ENCODE assay signal across 2 cellular contexts in genomic region chr2:105517814-105518705, GRCh38.
TF ChIP-seq lines count a peak whose summit lies in the region.

No MANE protein-coding gene starts in this region.

TF ChIP-seq in A549, 52 proteins besides CTCF, POLR2A, EP300 and RAD21:
- TF ChIP-seq RCOR1 (IDR thresholded peaks at IDR 0.05; ENCODE audit: low read depth, low read length), result no peak
- TF ChIP-seq HES2 (IDR thresholded peaks at IDR 0.05), result no peak
- TF ChIP-seq REST (IDR thresholded peaks at IDR 0.05), result no peak
- TF ChIP-seq CBX8 (IDR thresholded peaks at IDR 0.05), result no peak
- no peak for TF ChIP-seq SMC3 (IDR thresholded peaks at IDR 0.05)
- no peak for TF ChIP-seq FOSL2 (IDR thresholded peaks at IDR 0.05)
- TF ChIP-seq FOSL2 (CRISPR knock-in tag; IDR thresholded peaks at IDR 0.05), result no peak
- no peak for TF ChIP-seq RARB (CRISPR knock-in tag; IDR thresholded peaks at IDR 0.05)
- TF ChIP-seq CHD4 (IDR thresholded peaks at IDR 0.05; ENCODE audit: borderline replicate concordance), result no peak
- no peak for TF ChIP-seq RFX5 (IDR thresholded peaks at IDR 0.05)
- TF ChIP-seq E2F6 (IDR thresholded peaks at IDR 0.05; ENCODE audit: borderline replicate concordance, low read depth), result no peak

TF ChIP-seq in H1, 55 proteins besides CTCF, POLR2A, EP300 and RAD21:
- TF ChIP-seq ZNF274 (IDR thresholded peaks at IDR 0.05; ENCODE audit: borderline replicate concordance, extremely low read depth, low read length) (no peak), RXRA (IDR thresholded peaks at IDR 0.05; ENCODE audit: insufficient read depth, low read depth, low read length) (no peak), SAP30 (IDR thresholded peaks at IDR 0.05; ENCODE audit: insufficient read depth, insufficient replicate concordance, low read length) (no peak), KDM5A (IDR thresholded peaks at IDR 0.05; ENCODE audit: low read length) (no peak), ATF2 (IDR thresholded peaks at IDR 0.05; ENCODE audit: low read length) (no peak), CBX5 (IDR thresholded peaks at IDR 0.05; ENCODE audit: low read depth, low read length) (no peak)
